Comparison of ENCODE assay signal across 8 cellular contexts in the genomic region with DNA sequence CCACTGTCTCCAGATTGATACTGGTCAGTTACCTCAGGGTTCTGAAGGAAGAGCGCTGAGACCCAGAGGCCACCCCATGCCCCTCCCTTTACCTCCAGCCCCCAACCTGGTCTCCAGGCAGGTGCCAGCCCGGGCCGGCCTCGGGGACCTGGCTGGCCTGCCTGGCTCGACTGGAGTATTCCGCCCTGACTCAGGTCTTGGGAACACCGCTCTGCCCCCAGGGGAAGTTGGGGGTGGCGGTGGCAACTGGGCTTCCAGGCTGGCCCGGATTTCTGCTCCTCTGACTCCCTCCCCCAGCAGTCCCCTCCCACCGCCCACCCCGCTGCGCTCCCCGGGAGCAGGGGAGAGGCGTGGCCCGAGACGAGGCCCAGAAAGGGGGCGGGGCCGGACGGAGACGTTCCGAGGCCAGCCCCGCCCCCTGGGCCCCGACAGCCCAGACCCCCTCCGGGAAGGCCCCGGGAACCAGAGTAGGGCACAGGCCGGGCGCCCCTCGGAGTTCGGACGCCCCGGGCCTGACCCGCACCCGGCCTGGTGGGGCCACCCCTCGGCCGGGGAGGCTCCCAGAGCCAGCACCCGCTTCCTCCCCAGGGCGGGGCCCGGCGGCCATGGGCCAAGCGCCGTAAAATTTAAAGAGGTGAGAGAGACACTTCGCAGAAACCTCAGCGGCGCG.
DNase-seq lines count a peak whose midpoint lies in the region; ATAC-seq lines count a peak whose summit lies in the region.

No MANE protein-coding gene starts in this region.

- POLR2A ChIA-PET in activated CD4-positive, alpha-beta memory T cell treated with anti-CD3 and anti-CD28 coated beads, Interleukin-2, amount 10 ng/mL, durations not matched to agents 7 days and 5 days (lab: Charles Lee) = interaction anchor here (1.3 to 3.4 kb wide), 7 partner anchors 12 to 83 kb away, joined by 3 to 31 read pairs (median 9); a partner anchor contains a TSS

- ATAC-seq in HG02885 (IDR thresholded peaks at IDR 0.05; ENCODE audit: poor library complexity, unreplicated experiment) = peak; percentile 84

- H3K27me3 Mint-ChIP-seq in activated CD4-positive, alpha-beta memory T cell treated with anti-CD3 and anti-CD28 coated beads, Interleukin-2, amount 10 ng/mL, durations not matched to agents 7 days and 5 days = peaks cover 9% of the 10 kb centered on the region

- peak overlapping the region; percentile 74 for H3K27ac Mint-ChIP-seq in activated CD4-positive, alpha-beta memory T cell treated with anti-CD3 and anti-CD28 coated beads, Interleukin-2, amount 10 ng/mL, durations not matched to agents 7 days and 5 days

- DNase-seq in NCI-H1436 (lab: John Stamatoyannopoulos, UW) = peak; percentile 70
- DNase-seq in NCI-H1436 treated with DMSO at 0.1 percent for 48 hours (lab: John Stamatoyannopoulos, UW) = no peak
- DNase-seq in NCI-H510A (lab: John Stamatoyannopoulos, UW) = peak; percentile 78
- peak; percentile 89 for DNase-seq in activated CD4-positive, alpha-beta memory T cell treated with anti-CD3 and anti-CD28 coated beads, Interleukin-2, amount 10 ng/mL, durations not matched to agents 7 days and 5 days
- peak; percentile 79 for DNase-seq in effector CD4-positive, alpha-beta T cell
- peak; percentile 71 for DNase-seq in mucosa of gallbladder (ENCODE audit: low spot score)
- peak; percentile 89 for DNase-seq in stimulated activated CD8-positive, alpha-beta memory T cell treated with anti-CD3 and anti-CD28 coated beads, Interleukin-4, amount 100 ng/mL, for 24 hours (ENCODE audit: low read depth)

- H3K4me1 Mint-ChIP-seq in activated CD4-positive, alpha-beta memory T cell treated with anti-CD3 and anti-CD28 coated beads, Interleukin-2, amount 10 ng/mL, durations not matched to agents 7 days and 5 days = peaks cover 43% of the 10 kb centered on the region

- peak overlapping the region; percentile 89 for H3K4me3 Mint-ChIP-seq in activated CD4-positive, alpha-beta memory T cell treated with anti-CD3 and anti-CD28 coated beads, Interleukin-2, amount 10 ng/mL, durations not matched to agents 7 days and 5 days

- no peaks in the 10 kb centered on the region for H3K36me3 Mint-ChIP-seq in activated CD4-positive, alpha-beta memory T cell treated with anti-CD3 and anti-CD28 coated beads, Interleukin-2, amount 10 ng/mL, durations not matched to agents 7 days and 5 days (ENCODE audit: low read depth)

- no peaks in the 10 kb centered on the region for H3K9me3 Mint-ChIP-seq in activated CD4-positive, alpha-beta memory T cell treated with anti-CD3 and anti-CD28 coated beads, Interleukin-2, amount 10 ng/mL, durations not matched to agents 7 days and 5 days

- CTCF ChIA-PET in activated CD4-positive, alpha-beta memory T cell treated with anti-CD3 and anti-CD28 coated beads, Interleukin-2, amount 10 ng/mL, durations not matched to agents 7 days and 5 days (lab: Charles Lee) = interaction anchor here (4.0 kb wide), 1 partner anchor 17 kb away, joined by 32 read pairs; no protein-coding TSS in a partner anchor
